In the genomic region with DNA sequence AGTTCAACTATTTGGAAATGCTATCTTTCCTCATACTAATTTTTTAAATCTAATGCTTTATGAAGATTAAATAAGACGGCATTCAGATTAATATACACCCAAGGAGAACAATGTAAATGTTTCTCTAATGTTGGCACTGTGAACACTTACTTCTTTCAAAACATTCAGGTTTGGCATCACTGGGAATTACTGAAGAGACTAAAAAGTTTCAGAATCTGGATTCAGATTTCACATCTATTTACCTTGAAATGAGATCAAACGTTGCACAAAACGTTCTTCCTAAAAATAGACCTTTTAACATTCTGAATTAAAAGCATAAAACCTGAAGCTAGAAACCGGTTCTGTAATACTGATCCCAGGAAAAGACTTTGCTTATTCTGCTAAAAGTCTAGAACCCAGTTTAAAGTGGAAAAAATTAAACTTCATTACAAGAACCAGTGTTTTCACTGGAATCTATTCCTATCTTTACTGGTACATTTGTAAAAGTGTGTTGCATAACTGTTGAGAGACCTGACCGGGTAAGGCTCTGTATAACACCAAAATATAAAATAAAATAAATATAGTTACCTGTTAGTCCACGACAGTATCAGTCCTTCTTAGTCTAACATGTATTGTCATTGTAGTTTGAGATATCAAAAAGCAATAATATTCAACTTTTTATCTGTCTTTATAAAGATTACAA, we compare ENCODE assay signal across 8 cellular contexts.
"Had no signal": no experiment of that assay in that cellular context is flagged by ENCODE, and none has a peak within 500 bp of the region (broad histone marks: within the 10 kb centered on the region; RNA-seq: fewer than 3 reads in every experiment).

No MANE protein-coding gene starts in this region.

- DNase-seq: GDM1, GF-D8 had no signal

- FAIRE-seq: G401.6, GM12878, GM12891, GM12892, GM18507, GM19239 had no signal

- H3K4me3 ChIP-seq: GM12878 had no signal

- ATAC-seq: GM12878 had no signal
